ENCODE assay signal across 10 cellular contexts in the genomic region with DNA sequence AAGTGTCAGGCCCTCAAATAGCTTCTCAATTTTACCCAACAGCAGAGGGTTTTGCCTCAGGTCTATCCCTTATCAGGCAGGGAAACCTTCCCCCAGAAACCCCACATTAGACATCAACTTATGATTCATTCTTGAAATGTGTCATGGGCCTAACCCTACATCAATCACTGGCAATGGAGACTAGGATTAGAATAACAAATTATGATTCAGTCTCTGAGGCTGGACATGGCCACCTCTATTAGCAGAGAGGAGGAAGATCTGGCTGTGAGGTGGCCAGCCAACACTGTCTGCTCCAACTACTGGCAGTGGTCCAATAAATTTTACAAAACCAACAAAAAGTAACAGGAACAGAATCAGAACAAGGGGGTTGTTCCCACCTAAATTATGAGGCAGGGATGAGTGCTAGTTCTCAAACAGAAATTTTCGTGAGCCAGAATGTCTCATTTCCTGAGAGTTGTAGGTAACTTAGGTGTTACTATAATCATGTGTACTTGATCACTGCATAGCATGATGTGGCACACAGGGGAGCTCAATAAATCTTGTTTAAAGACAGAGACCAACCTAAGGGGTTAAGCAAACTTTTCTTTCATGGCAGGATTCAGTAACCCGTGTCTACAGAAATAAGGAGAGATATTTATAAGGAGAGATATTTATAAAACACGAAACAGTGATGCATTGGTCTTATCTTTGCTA.
A peak's percentile ranks its signal among the peaks of the same experiment; 100 is the strongest.
DNase-seq lines count a peak whose midpoint lies in the region; ATAC-seq, FAIRE-seq and TF ChIP-seq lines count a peak whose summit lies in the region.
"Had no signal": no experiment of that assay in that cellular context is flagged by ENCODE, and none has a peak within 500 bp of the region (broad histone marks: within the 10 kb centered on the region; RNA-seq: fewer than 3 reads in every experiment).

No MANE protein-coding gene starts in this region.

- DNase-seq in A549 (ENCODE audit: low read depth in 1 of 2, low spot score in 1 of 2): peak; percentile 55 to 62
- peak; percentile 91 for DNase-seq in PC-3
- DNase-seq in epithelial cell of esophagus (ENCODE audit: low read depth): peak; percentile 93
- DNase-seq in NCI-H345 treated with DMSO at 0.1 percent for 48 hours (lab: John Stamatoyannopoulos, UW; ENCODE audit: unreplicated experiment): no peak
- DNase-seq in NCI-H510A treated with DMSO at 0.1 percent for 48 hours (lab: John Stamatoyannopoulos, UW): no peak
- no peak for DNase-seq in glutamatergic neuron
- no peak for DNase-seq in superior temporal gyrus (ENCODE audit: extremely low spot score)
- DNase-seq: left ventricle myocardium inferior had no signal

- no peak for TF ChIP-seq POLR2A in A549 (IDR thresholded peaks at IDR 0.05; ENCODE audit: low read length)

- H3K4me1 Mint-ChIP-seq in glutamatergic neuron (ENCODE audit: low read depth, unreplicated experiment): peaks cover 10% of the 10 kb centered on the region

- no peaks in the 10 kb centered on the region for H3K36me3 Mint-ChIP-seq in glutamatergic neuron (ENCODE audit: unreplicated experiment)

- CTCF ChIA-PET in A549 (lab: Yijun Ruan, JAX) (interaction anchor here (0.6 to 1.7 kb wide), 5 partner anchors 23 to 382 kb away, joined by 3 to 4 read pairs (median 3); no protein-coding TSS in a partner anchor), PC-3 (lab: Charles Lee) (interaction anchor here (0.6 kb wide), 1 partner anchor 15 kb away, joined by 3 read pairs; no protein-coding TSS in a partner anchor)

- peaks cover 2% of the 10 kb centered on the region for H3K27me3 Mint-ChIP-seq in glutamatergic neuron (ENCODE audit: unreplicated experiment)
- H3K27me3 Mint-ChIP-seq: dendritic cell treated with granulocyte-macrophage colony-stimulating factor and Interleukin-4, amounts not matched to agents 40 ng/mL and 50 ng/mL, for 4 days had no signal

- TF ChIP-seq RAD21 in A549 (conservative IDR thresholded peaks at IDR 0.05 in 1 of 2, IDR thresholded peaks at IDR 0.05 in 1 of 2): no peak

- H3K9ac ChIP-seq in PC-3 (ENCODE audit: low read length): peak overlapping the region; percentile 57

- peaks cover 2% of the 10 kb centered on the region for H3K9me3 Mint-ChIP-seq in glutamatergic neuron (ENCODE audit: unreplicated experiment)
- H3K9me3 Mint-ChIP-seq: dendritic cell treated with granulocyte-macrophage colony-stimulating factor and Interleukin-4, amounts not matched to agents 40 ng/mL and 50 ng/mL, for 4 days had no signal

- intact Hi-C loops in PC-3 (cut with micrococcal nuclease): no loop called here

- H3K9me3 ChIP-seq in A549 (no peaks in the 10 kb centered on the region), PC-3 (ENCODE audit: low read length) (no peaks in the 10 kb centered on the region)
- H3K9me3 ChIP-seq: left ventricle myocardium inferior had no signal

- H4K20me1 ChIP-seq in PC-3 (ENCODE audit: low read length): no peaks in the 10 kb centered on the region

- no peak overlapping the region for H2AFZ ChIP-seq in PC-3 (ENCODE audit: low read length)

- H3K4me3 Mint-ChIP-seq in glutamatergic neuron (ENCODE audit: unreplicated experiment): no peak overlapping the region
- H3K4me3 Mint-ChIP-seq: dendritic cell treated with granulocyte-macrophage colony-stimulating factor and Interleukin-4, amounts not matched to agents 40 ng/mL and 50 ng/mL, for 4 days had no signal

- POLR2A ChIA-PET in A549 (lab: Yijun Ruan, JAX): interaction anchor here (0.6 to 1.5 kb wide), 2 partner anchors 133 to 241 kb away, joined by 3 to 6 read pairs; partner anchors contain the start of gene MANBA
- POLR2A ChIA-PET in PC-3 (lab: Charles Lee; ENCODE audit: unreplicated experiment): no interaction called here

- ATAC-seq in A549 (peak; percentile 72 to 86), GM18502 (IDR thresholded peaks at IDR 0.05; ENCODE audit: poor library complexity, unreplicated experiment) (peak; percentile 43), PC-3 (peak; percentile 81)

- TF ChIP-seq EP300 in A549 (IDR thresholded peaks at IDR 0.05): no peak

- H3K36me3 ChIP-seq in PC-3 (ENCODE audit: low read depth, low read length): no peaks in the 10 kb centered on the region

- H3F3A ChIP-seq in PC-3 (ENCODE audit: low read length, unreplicated experiment): peaks cover 10% of the 10 kb centered on the region

- H3K9me2 ChIP-seq in PC-3 (replicated peaks; ENCODE audit: low read length): no peaks in the 10 kb centered on the region

- no peaks in the 10 kb centered on the region for H3K27me3 ChIP-seq in PC-3 (ENCODE audit: low read length)

- H3K79me2 ChIP-seq in PC-3 (ENCODE audit: low read length): no peaks in the 10 kb centered on the region

- H3K27ac Mint-ChIP-seq in glutamatergic neuron (ENCODE audit: unreplicated experiment): no peak overlapping the region
- H3K27ac Mint-ChIP-seq: dendritic cell treated with granulocyte-macrophage colony-stimulating factor and Interleukin-4, amounts not matched to agents 40 ng/mL and 50 ng/mL, for 4 days had no signal

- H3K27ac ChIP-seq in A549 (peak overlapping the region; percentile 54 to 69), PC-3 (ENCODE audit: low read length) (peak overlapping the region; percentile 93)
- H3K27ac ChIP-seq: left ventricle myocardium inferior had no signal

- peaks cover 44% of the 10 kb centered on the region for H3K4me1 ChIP-seq in A549
- H3K4me1 ChIP-seq in PC-3 (ENCODE audit: insufficient read depth, low read length): peaks cover 49% of the 10 kb centered on the region

- FAIRE-seq in A549 (lab: Jason Lieb, UNC): no peak

- no peak overlapping the region for H3K4me3 ChIP-seq in A549
- H3K4me3 ChIP-seq in PC-3 (ENCODE audit: low read length): no peak overlapping the region
- no peak overlapping the region for H3K4me3 ChIP-seq in epithelial cell of esophagus (ENCODE audit: low read length)
- H3K4me3 ChIP-seq: left ventricle myocardium inferior had no signal

- no peak for TF ChIP-seq CTCF in A549 (IDR thresholded peaks at IDR 0.05)
- no peak for TF ChIP-seq CTCF in PC-3 (conservative IDR thresholded peaks at IDR 0.05; ENCODE audit: low read depth, low read length)
- TF ChIP-seq CTCF in epithelial cell of esophagus (IDR thresholded peaks at IDR 0.05; ENCODE audit: insufficient read depth, low read depth, low read length, missing control alignments): no peak
- TF ChIP-seq CTCF in glutamatergic neuron (IDR thresholded peaks at IDR 0.05; ENCODE audit: partially characterized antibody, unreplicated experiment): no peak

- 20% methylated on average over 3 of the region's 3 CpGs for WGBS in A549 (ENCODE audit: missing lambda C conversion rate)

- peak overlapping the region; percentile 56 for H3K4me2 ChIP-seq in A549
- peak overlapping the region; percentile 61 for H3K4me2 ChIP-seq in PC-3 (ENCODE audit: low read length)

- BruUV-seq in PC-3 (replicated peaks; lab: Mats Ljungman, UMichigan): no TSS peak

TF ChIP-seq in A549, 52 proteins besides CTCF, POLR2A, EP300 and RAD21:
- TF ChIP-seq HOXA7 (CRISPR knock-in tag; IDR thresholded peaks at IDR 0.05): no peak
- no peak for TF ChIP-seq POLR2AphosphoS2 (conservative IDR thresholded peaks at IDR 0.05; ENCODE audit: low read length)
- no peak; the same call in 1 of the 2 replicates for TF ChIP-seq GATA3 (IDR thresholded peaks at IDR 0.05; ENCODE audit: borderline replicate concordance)
- peak; percentile 64 for TF ChIP-seq JUNB (IDR thresholded peaks at IDR 0.05)
- TF ChIP-seq, protein P1, sequence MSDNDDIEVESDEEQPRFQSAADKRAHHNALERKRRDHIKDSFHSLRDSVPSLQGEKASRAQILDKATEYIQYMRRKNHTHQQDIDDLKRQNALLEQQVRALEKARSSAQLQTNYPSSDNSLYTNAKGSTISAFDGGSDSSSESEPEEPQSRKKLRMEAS (IDR thresholded peaks at IDR 0.05): peak; percentile 30; the same call in 1 of the 2 replicates
- TF ChIP-seq CBX8 (IDR thresholded peaks at IDR 0.05): no peak
- no peak for TF ChIP-seq SMC3 (IDR thresholded peaks at IDR 0.05)
- TF ChIP-seq BCL3 (IDR thresholded peaks at IDR 0.05): no peak
- no peak for TF ChIP-seq MYC (IDR thresholded peaks at IDR 0.05; ENCODE audit: borderline replicate concordance, low read length)
- no peak for TF ChIP-seq HEYL (CRISPR knock-in tag; IDR thresholded peaks at IDR 0.05)
- no peak for TF ChIP-seq KDM5A (IDR thresholded peaks at IDR 0.05)
- TF ChIP-seq FOSL2 (IDR thresholded peaks at IDR 0.05): peak; percentile 45
- TF ChIP-seq FOSL2 (CRISPR knock-in tag; IDR thresholded peaks at IDR 0.05): peak; percentile 69
- 0 out of 5 replicates have a peak, but pooled peaks of 1 of the 2 experiments have one; percentile 30 for TF ChIP-seq JUN (IDR thresholded peaks at IDR 0.05)
- no peak for TF ChIP-seq ZNF302 (CRISPR knock-in tag; IDR thresholded peaks at IDR 0.05)
- TF ChIP-seq, protein P2, sequence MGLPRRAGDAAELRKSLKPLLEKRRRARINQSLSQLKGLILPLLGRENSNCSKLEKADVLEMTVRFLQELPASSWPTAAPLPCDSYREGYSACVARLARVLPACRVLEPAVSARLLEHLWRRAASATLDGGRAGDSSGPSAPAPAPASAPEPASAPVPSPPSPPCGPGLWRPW (IDR thresholded peaks at IDR 0.05): no peak
- peak; percentile 70; the same call in 1 of the 2 replicates for TF ChIP-seq HOXB5 (CRISPR knock-in tag; IDR thresholded peaks at IDR 0.05)
- 0 out of 4 replicates have a peak, but pooled peaks of 1 of the 2 experiments have one; percentile 17 for TF ChIP-seq CEBPB (IDR thresholded peaks at IDR 0.05)

Comparison
In these comparisons a context has a peak if more than half of its experiments do, and no peak if none do; other contexts are left out.
1. DNase-seq: peak in A549 (2 of 2), PC-3 (single experiment) and epithelial cell of esophagus (single experiment); none in NCI-H345 treated with DMSO at 0.1 percent for 48 hours (single experiment), NCI-H510A treated with DMSO at 0.1 percent for 48 hours (single experiment), glutamatergic neuron (single experiment) and superior temporal gyrus (single experiment).
2. Peak in every context shown above with its lines, with median percentiles within 50 percentile points of each other: ATAC-seq.